14 cellular contexts compared by ENCODE assay signal in the genomic region with DNA sequence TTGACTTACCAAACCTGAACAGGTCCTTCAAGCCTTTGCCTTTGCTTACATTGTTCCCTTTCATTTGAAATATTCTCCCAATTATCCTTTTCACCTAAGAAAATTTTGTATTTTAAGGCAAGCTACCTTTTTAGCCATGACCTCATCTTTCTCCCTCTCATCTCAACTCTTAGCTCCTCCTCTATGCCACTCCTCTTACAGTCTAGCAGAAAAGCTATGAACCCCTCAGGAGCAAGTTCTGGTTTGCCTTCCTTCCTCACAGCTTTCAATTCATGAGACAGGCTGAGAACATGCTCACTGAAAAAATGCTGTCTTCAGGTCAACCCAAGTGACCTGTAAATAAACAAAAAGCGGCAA. TPM values are rescaled to one million over a fixed set of nuclear protein-coding genes. Genes with fewer than 3 reads are reported as not detected.
DNase-seq lines count a peak whose midpoint lies in the region; ATAC-seq and TF ChIP-seq lines count a peak whose summit lies in the region.
"Had no signal": no experiment of that assay in that cellular context is flagged by ENCODE, and none has a peak within 500 bp of the region (broad histone marks: within the 10 kb centered on the region; RNA-seq: fewer than 3 reads in every experiment).

No MANE protein-coding gene starts in this region.

- H3K4me3 Mint-ChIP-seq in chondrocyte (ENCODE audit: unreplicated experiment) (no peak overlapping the region), natural killer cell (no peak overlapping the region)
- no peak overlapping the region for H3K4me3 Mint-ChIP-seq in stimulated activated effector memory CD8-positive, alpha-beta T cell treated with anti-CD3 and anti-CD28 coated beads, Interleukin-12 subunit alpha, Interleukin-12 subunit beta, amount 100 ng/mL, for 72 hours

- H2BK120ac ChIP-seq in IMR-90 (ENCODE audit: low read depth, low read length): no peak overlapping the region

- peak overlapping the region; percentile 18 for H2AFZ ChIP-seq in IMR-90 (replicated peaks; ENCODE audit: low read length, poor library complexity)

- TF ChIP-seq CTCF in IMR-90 (conservative IDR thresholded peaks at IDR 0.05; ENCODE audit: low read depth, low read length) (no peak), chondrocyte (IDR thresholded peaks at IDR 0.05) (no peak), natural killer cell (IDR thresholded peaks at IDR 0.05) (no peak)

- no TSS peak for BruUV-seq in IMR-90 (replicated peaks; lab: Mats Ljungman, UMichigan)

- dilution Hi-C loops in IMR-90 (cut with HindIII; ENCODE audit: low sequenced_read_pairs, unreplicated experiment): no loop called here

- no peak overlapping the region for H2BK5ac ChIP-seq in IMR-90 (ENCODE audit: low read depth, low read length, poor library complexity, severe bottlenecking)

- peaks cover 0 to 4% of the 10 kb centered on the region in 2 experiments; a peak in 1 of 4 replicates for H3K79me1 ChIP-seq in IMR-90 (ENCODE audit: low read depth in 1 of 2, low read length in 2 of 2)

- H2AK5ac ChIP-seq in IMR-90 (ENCODE audit: low read depth, low read length): peak overlapping the region; percentile 20; the same call in 1 of the 2 replicates

- H4K5ac ChIP-seq in IMR-90 (ENCODE audit: low read depth, low read length): no peak overlapping the region

- peak overlapping the region; percentile 57 for H3K14ac ChIP-seq in IMR-90 (replicated peaks; ENCODE audit: low read depth, low read length)

- no peak overlapping the region; a peak in 1 of 4 replicates for H4K8ac ChIP-seq in IMR-90 (ENCODE audit: low read depth in 2 of 2, low read length in 2 of 2)

- intact Hi-C loops in IMR-90 (cut with micrococcal nuclease): no loop called here
- intact Hi-C loops in natural killer cell (cut with micrococcal nuclease): no loop called here

- no peaks in the 10 kb centered on the region for H4K20me1 ChIP-seq in IMR-90 (ENCODE audit: insufficient read depth, low read length)
- H4K20me1 ChIP-seq: BLaER1 had no signal

- H3K9me1 ChIP-seq in IMR-90 (ENCODE audit: insufficient read depth, low read length): peaks cover 14% of the 10 kb centered on the region

- H2BK15ac ChIP-seq in IMR-90 (ENCODE audit: low read depth, low read length): no peak overlapping the region

- no CpG with 5 or more reads among the region's 1 CpG for WGBS in IMR-90 (ENCODE audit: extremely low coverage in 2 of 2, insufficient read length in 1 of 2), 2 experiments

- H3K27me3 ChIP-seq in IMR-90 (ENCODE audit: control insufficient read depth, insufficient read depth, low read length): no peaks in the 10 kb centered on the region
- H3K27me3 ChIP-seq in layer of hippocampus (ENCODE audit: control insufficient read depth, insufficient read depth, low read length): no peaks in the 10 kb centered on the region
- H3K27me3 ChIP-seq in effector memory CD4-positive, alpha-beta T cell (replicated peaks; ENCODE audit: control insufficient read depth, insufficient read depth, low read length, poor library complexity, severe bottlenecking): no peaks in the 10 kb centered on the region
- H3K27me3 ChIP-seq: BLaER1 had no signal

- POLR2A ChIA-PET in IMR-90 (lab: Charles Lee; ENCODE audit: unreplicated experiment): no interaction called here

- no peak overlapping the region for H2BK20ac ChIP-seq in IMR-90 (ENCODE audit: low read depth, low read length)

- H4K91ac ChIP-seq in IMR-90 (ENCODE audit: insufficient read depth, low read depth, low read length): no peak overlapping the region

- ATAC-seq in IMR-90 (ENCODE audit: low read depth): peak; percentile 50
- no peak for ATAC-seq in stimulated activated effector memory CD8-positive, alpha-beta T cell treated with anti-CD3 and anti-CD28 coated beads, Interleukin-12 subunit alpha, Interleukin-12 subunit beta, amount 100 ng/mL, for 72 hours
- ATAC-seq in natural killer cell: no peak

- CTCF ChIA-PET in IMR-90 (lab: Yijun Ruan, JAX): interaction anchor here (0.6 to 1.6 kb wide), 2 partner anchors 12 to 134 kb away, joined by 3 to 4 read pairs; no protein-coding TSS in a partner anchor

- no peak for TF ChIP-seq RAD21 in IMR-90 (IDR thresholded peaks at IDR 0.05; ENCODE audit: low read length)

- H3K27ac ChIP-seq in IMR-90 (ENCODE audit: insufficient read depth, low read length): no peak overlapping the region
- H3K27ac ChIP-seq in layer of hippocampus (ENCODE audit: low read depth, low read length): peak overlapping the region; percentile 48
- H3K27ac ChIP-seq in effector memory CD4-positive, alpha-beta T cell (ENCODE audit: insufficient read depth, low read length, poor library complexity, severe bottlenecking): no peak overlapping the region
- H3K27ac ChIP-seq: BLaER1 had no signal

- H3K36me3 Mint-ChIP-seq in chondrocyte (ENCODE audit: low read depth): peaks cover 4% of the 10 kb centered on the region
- peaks cover 27% of the 10 kb centered on the region for H3K36me3 Mint-ChIP-seq in stimulated activated effector memory CD8-positive, alpha-beta T cell treated with anti-CD3 and anti-CD28 coated beads, Interleukin-12 subunit alpha, Interleukin-12 subunit beta, amount 100 ng/mL, for 72 hours
- no peaks in the 10 kb centered on the region for H3K36me3 Mint-ChIP-seq in natural killer cell

- peaks cover 16% of the 10 kb centered on the region for H3K4me1 Mint-ChIP-seq in chondrocyte (ENCODE audit: low read depth)
- no peaks in the 10 kb centered on the region for H3K4me1 Mint-ChIP-seq in stimulated activated effector memory CD8-positive, alpha-beta T cell treated with anti-CD3 and anti-CD28 coated beads, Interleukin-12 subunit alpha, Interleukin-12 subunit beta, amount 100 ng/mL, for 72 hours
- no peaks in the 10 kb centered on the region for H3K4me1 Mint-ChIP-seq in natural killer cell

- H3K27me3 Mint-ChIP-seq in chondrocyte (ENCODE audit: low read depth) (no peaks in the 10 kb centered on the region), natural killer cell (ENCODE audit: low read depth in 2 of 2) (no peaks in the 10 kb centered on the region)

- H3K27ac Mint-ChIP-seq in chondrocyte (ENCODE audit: unreplicated experiment) (peak overlapping the region; percentile 28), natural killer cell (no peak overlapping the region)
- H3K27ac Mint-ChIP-seq in stimulated activated effector memory CD8-positive, alpha-beta T cell treated with anti-CD3 and anti-CD28 coated beads, Interleukin-12 subunit alpha, Interleukin-12 subunit beta, amount 100 ng/mL, for 72 hours: peak overlapping the region; percentile 76

- no peak overlapping the region for H2AK9ac ChIP-seq in IMR-90 (replicated peaks; ENCODE audit: low read depth, low read length, poor library complexity)

- no peaks in the 10 kb centered on the region for H3K9me3 ChIP-seq in IMR-90 (ENCODE audit: control insufficient read depth, insufficient read depth, low read length)
- no peaks in the 10 kb centered on the region for H3K9me3 ChIP-seq in effector memory CD4-positive, alpha-beta T cell (ENCODE audit: control insufficient read depth, low read length)
- H3K9me3 ChIP-seq: BLaER1, HAP-1 had no signal

- H3K4ac ChIP-seq in IMR-90 (ENCODE audit: low read depth, low read length): peak overlapping the region; percentile 26

- peaks cover 13% of the 10 kb centered on the region for H3K36me3 ChIP-seq in IMR-90 (ENCODE audit: control insufficient read depth, insufficient read depth, low read length)
- peaks cover 16% of the 10 kb centered on the region for H3K36me3 ChIP-seq in effector memory CD4-positive, alpha-beta T cell (ENCODE audit: control insufficient read depth, insufficient read depth, low read length)

- no peak overlapping the region for H3K4me2 ChIP-seq in IMR-90 (ENCODE audit: low read depth, low read length)
- H3K4me2 ChIP-seq: BLaER1 had no signal

- DNase-seq in IMR-90 (no peak), chondrocyte (ENCODE audit: low spot score) (no peak), NCI-H526 treated with DMSO at 0.1 percent for 48 hours (lab: John Stamatoyannopoulos, UW) (no peak), natural killer cell (no peak)
- no peak for DNase-seq in stimulated activated effector memory CD8-positive, alpha-beta T cell treated with anti-CD3 and anti-CD28 coated beads, Interleukin-12 subunit alpha, Interleukin-12 subunit beta, amount 100 ng/mL, for 72 hours (ENCODE audit: low spot score in 2 of 2)
- no peak for DNase-seq in effector CD8-positive, alpha-beta T cell (lab: John Stamatoyannopoulos, UW)
- no peak for DNase-seq in effector memory CD4-positive, alpha-beta T cell
- DNase-seq: activated T-cell treated with anti-CD3 and anti-CD28 coated beads for 4 hours; NCI-H1417 treated with DMSO at 0.1 percent for 48 hours; NCI-H526; stimulated activated CD4-positive, alpha-beta T cell treated with anti-CD3 and anti-CD28 coated beads, Interleukin-12 subunit alpha, Interleukin-12 subunit beta, amount 100 ng/mL, for 4 hours had no signal

- peaks cover 14% of the 10 kb centered on the region for H3K4me1 ChIP-seq in IMR-90 (ENCODE audit: control insufficient read depth, insufficient read depth, low read length)
- no peaks in the 10 kb centered on the region for H3K4me1 ChIP-seq in effector memory CD4-positive, alpha-beta T cell (ENCODE audit: control insufficient read depth, insufficient read depth, low read length, poor library complexity, severe bottlenecking)
- H3K4me1 ChIP-seq: BLaER1, HAP-1 had no signal

- in situ Hi-C loops in IMR-90 (cut with MboI; ENCODE audit: low sequenced_read_pairs): loop anchor here (5.0 kb wide), 1 partner anchor 144 kb away; a partner anchor contains a TSS

- TF ChIP-seq POLR2A in IMR-90 (IDR thresholded peaks at IDR 0.05; ENCODE audit: low read depth, low read length): no peak

- peak overlapping the region; percentile 73; the same call in 1 of the 2 replicates for H3K23ac ChIP-seq in IMR-90 (ENCODE audit: low read depth, low read length)

- H3K9me3 Mint-ChIP-seq in chondrocyte (ENCODE audit: low read depth) (no peaks in the 10 kb centered on the region), natural killer cell (no peaks in the 10 kb centered on the region)
- no peaks in the 10 kb centered on the region for H3K9me3 Mint-ChIP-seq in stimulated activated effector memory CD8-positive, alpha-beta T cell treated with anti-CD3 and anti-CD28 coated beads, Interleukin-12 subunit alpha, Interleukin-12 subunit beta, amount 100 ng/mL, for 72 hours

- H3K56ac ChIP-seq in IMR-90 (ENCODE audit: extremely low read depth, insufficient read depth, low read length): no peak overlapping the region

- no peak overlapping the region; the same call in 1 of the 2 replicates for H3K18ac ChIP-seq in IMR-90 (ENCODE audit: low read depth, low read length)

- no peak overlapping the region for H3K9ac ChIP-seq in IMR-90 (ENCODE audit: low read depth, low read length)
- H3K9ac ChIP-seq: BLaER1 had no signal

- no peak overlapping the region for H3K4me3 ChIP-seq in IMR-90 (ENCODE audit: insufficient read depth, low read depth, low read length)
- H3K4me3 ChIP-seq in effector memory CD4-positive, alpha-beta T cell (ENCODE audit: insufficient read depth, low read depth, low read length, poor library complexity, severe bottlenecking): no peak overlapping the region
- H3K4me3 ChIP-seq: BLaER1, HAP-1 had no signal

RNA-seq across cellular contexts. Expression of a gene that starts 8.3 kb away (rescaled TPM):
- 8.9 and 9.1 TPM in 2 replicates for total RNA-seq in IMR-90 (2012; rRNA removed)
- 14.3 and 14.6 TPM in 2 replicates for polyA plus RNA-seq in IMR-90 (2012; rRNA removed)
- polyA plus RNA-seq in IMR-90 (2012; cell fraction: cytosol; rRNA removed): 7.2 and 8.2 TPM in 2 replicates
- 43.0 and 103 TPM in 2 replicates for polyA plus RNA-seq in IMR-90 (2012; cell fraction: nucleus; rRNA removed; ENCODE audit: low replicate concordance)
- total RNA-seq in chondrocyte: 12.1 to 20.6 TPM (median 12.8 TPM) in 3 replicates
- 10 to 100 TPM; 44.0 to 55.6 (median 51.5) TPM for total RNA-seq in natural killer cell

RNA-seq across cellular contexts. Expression of a gene that starts 8.6 kb away (rescaled TPM):
- total RNA-seq in IMR-90 (2012; rRNA removed) (18.6 and 18.9 TPM in 2 replicates), chondrocyte (5.2 to 6.2 TPM (median 5.5 TPM) in 3 replicates), natural killer cell (10 to 100 TPM; 23.2 to 36.8 (median 28.2) TPM)
- polyA plus RNA-seq in IMR-90 (2012; rRNA removed): 15.5 and 16.8 TPM in 2 replicates
- polyA plus RNA-seq in IMR-90 (2012; cell fraction: cytosol; rRNA removed): 9.0 and 11.3 TPM in 2 replicates
- 16.8 and 18.9 TPM in 2 replicates for polyA plus RNA-seq in IMR-90 (2012; cell fraction: nucleus; rRNA removed; ENCODE audit: low replicate concordance)

RNA-seq across cellular contexts. Expression of a gene that starts 21.9 kb away (rescaled TPM):
- total RNA-seq in IMR-90 (2012; rRNA removed) (0.54 and 0.56 TPM in 2 replicates), chondrocyte (0.34 to 1.0 TPM (median 0.49 TPM) in 3 replicates), natural killer cell (under 1 TPM in 2 of 3 donors, not detected in 1; 0.38 to 0.45 TPM)
- 1.1 and 1.5 TPM in 2 replicates for polyA plus RNA-seq in IMR-90 (2012; rRNA removed)
- 1.1 and 1.5 TPM in 2 replicates for polyA plus RNA-seq in IMR-90 (2012; cell fraction: cytosol; rRNA removed)
- polyA plus RNA-seq in IMR-90 (2012; cell fraction: nucleus; rRNA removed; ENCODE audit: low replicate concordance): 0.44 and 1.0 TPM in 2 replicates

Comparison
In these comparisons a context has a peak if more than half of its experiments do, and no peak if none do; other contexts are left out.
1. H3K27ac Mint-ChIP-seq: peak in chondrocyte (single experiment) and stimulated activated effector memory CD8-positive, alpha-beta T cell treated with anti-CD3 and anti-CD28 coated beads, Interleukin-12 subunit alpha, Interleukin-12 subunit beta, amount 100 ng/mL, for 72 hours (single experiment); none in natural killer cell (0 of 2).